In the genomic region with DNA sequence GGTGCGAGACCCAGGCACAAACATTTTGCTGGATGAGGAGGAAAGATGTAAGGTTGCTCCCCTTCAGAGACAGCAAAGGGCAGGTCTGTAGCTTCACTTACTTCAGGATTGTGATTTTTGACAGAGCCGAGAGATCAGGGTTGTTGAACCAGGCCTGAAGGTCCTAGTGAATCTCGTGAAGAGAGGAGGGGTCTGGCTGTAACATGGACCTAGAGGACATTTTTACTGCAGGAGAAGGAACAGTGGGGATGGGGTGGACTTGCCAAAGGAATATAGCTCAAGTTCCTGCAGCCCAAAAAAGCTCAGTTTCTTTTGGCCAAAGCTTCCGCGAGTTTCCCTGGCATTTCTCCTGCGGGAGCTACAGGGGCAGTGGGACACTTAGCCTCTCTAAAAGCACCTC, we compare ENCODE assay signal across 1 cellular context.
TF ChIP-seq lines count a peak whose summit lies in the region.

No MANE protein-coding gene starts in this region.

TF ChIP-seq in GM23338, 12 proteins besides CTCF, POLR2A, EP300 and RAD21 (continued from another document):
- TF ChIP-seq, protein P1, sequence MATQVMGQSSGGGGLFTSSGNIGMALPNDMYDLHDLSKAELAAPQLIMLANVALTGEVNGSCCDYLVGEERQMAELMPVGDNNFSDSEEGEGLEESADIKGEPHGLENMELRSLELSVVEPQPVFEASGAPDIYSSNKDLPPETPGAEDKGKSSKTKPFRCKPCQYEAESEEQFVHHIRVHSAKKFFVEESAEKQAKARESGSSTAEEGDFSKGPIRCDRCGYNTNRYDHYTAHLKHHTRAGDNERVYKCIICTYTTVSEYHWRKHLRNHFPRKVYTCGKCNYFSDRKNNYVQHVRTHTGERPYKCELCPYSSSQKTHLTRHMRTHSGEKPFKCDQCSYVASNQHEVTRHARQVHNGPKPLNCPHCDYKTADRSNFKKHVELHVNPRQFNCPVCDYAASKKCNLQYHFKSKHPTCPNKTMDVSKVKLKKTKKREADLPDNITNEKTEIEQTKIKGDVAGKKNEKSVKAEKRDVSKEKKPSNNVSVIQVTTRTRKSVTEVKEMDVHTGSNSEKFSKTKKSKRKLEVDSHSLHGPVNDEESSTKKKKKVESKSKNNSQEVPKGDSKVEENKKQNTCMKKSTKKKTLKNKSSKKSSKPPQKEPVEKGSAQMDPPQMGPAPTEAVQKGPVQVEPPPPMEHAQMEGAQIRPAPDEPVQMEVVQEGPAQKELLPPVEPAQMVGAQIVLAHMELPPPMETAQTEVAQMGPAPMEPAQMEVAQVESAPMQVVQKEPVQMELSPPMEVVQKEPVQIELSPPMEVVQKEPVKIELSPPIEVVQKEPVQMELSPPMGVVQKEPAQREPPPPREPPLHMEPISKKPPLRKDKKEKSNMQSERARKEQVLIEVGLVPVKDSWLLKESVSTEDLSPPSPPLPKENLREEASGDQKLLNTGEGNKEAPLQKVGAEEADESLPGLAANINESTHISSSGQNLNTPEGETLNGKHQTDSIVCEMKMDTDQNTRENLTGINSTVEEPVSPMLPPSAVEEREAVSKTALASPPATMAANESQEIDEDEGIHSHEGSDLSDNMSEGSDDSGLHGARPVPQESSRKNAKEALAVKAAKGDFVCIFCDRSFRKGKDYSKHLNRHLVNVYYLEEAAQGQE (IDR thresholded peaks at IDR 0.05; ENCODE audit: unreplicated experiment): no peak
